ENCODE assay signal across 10 cellular contexts in genomic region chr11:10327254-10327653, GRCh38. TPM values are rescaled to one million over a fixed set of nuclear protein-coding genes. Genes with fewer than 3 reads are reported as not detected.
A peak's percentile ranks its signal among the peaks of the same experiment; 100 is the strongest.
DNase-seq lines count a peak whose midpoint lies in the region; TF ChIP-seq lines count a peak whose summit lies in the region.
"Had no signal": no experiment of that assay in that cellular context is flagged by ENCODE, and none has a peak within 500 bp of the region (broad histone marks: within the 10 kb centered on the region; RNA-seq: fewer than 3 reads in every experiment).

No MANE protein-coding gene starts in this region.

- no peak overlapping the region for H3K4me3 Mint-ChIP-seq in MCF 10A (ENCODE audit: unreplicated experiment)
- H3K4me3 Mint-ChIP-seq: activated T-helper 1 cell treated with anti-CD3 and anti-CD28 coated beads, Interleukin-12 subunit alpha, Interleukin-12 subunit beta, Interleukin-2, Interleukin-4 antibody, amounts not matched to agents 30 ng/mL and 10 ng/mL and 1 ng/mL, durations not matched to agents 14 hours and 24 hours and 36 hours; IgD-negative memory B cell had no signal

- H3K4me3 ChIP-seq in mammary epithelial cell (replicated peaks in 1 of 3; ENCODE audit: insufficient read depth in 1 of 3, low read depth in 2 of 3, low read length in 3 of 3) (no peak overlapping the region), liver (ENCODE audit: low read depth in 1 of 3, low read length in 3 of 3) (no peak overlapping the region)

- H3K9me3 Mint-ChIP-seq in MCF 10A (ENCODE audit: unreplicated experiment) = no peaks in the 10 kb centered on the region
- H3K9me3 Mint-ChIP-seq: activated T-helper 1 cell treated with anti-CD3 and anti-CD28 coated beads, Interleukin-12 subunit alpha, Interleukin-12 subunit beta, Interleukin-2, Interleukin-4 antibody, amounts not matched to agents 30 ng/mL and 10 ng/mL and 1 ng/mL, durations not matched to agents 14 hours and 24 hours and 36 hours; IgD-negative memory B cell had no signal

- H3K9ac ChIP-seq in mammary epithelial cell (ENCODE audit: insufficient read depth, low read length) (no peak overlapping the region), liver (ENCODE audit: low read depth in 1 of 2, low read length in 2 of 2) (no peak overlapping the region)

- POLR2A ChIA-PET in MCF 10A (lab: Yijun Ruan, JAX) = interaction anchor here (0.8 to 7.0 kb wide), 2 partner anchors 20 to 213 kb away, joined by 3 to 82 read pairs; partner anchors contain the start of gene ADM

- no peak overlapping the region for H2AFZ ChIP-seq in mammary epithelial cell (ENCODE audit: low read depth, low read length)

- CTCF ChIA-PET in MCF 10A (lab: Yijun Ruan, JAX) (interaction anchor here (0.6 to 4.7 kb wide), 7 partner anchors 19 to 464 kb away, joined by 3 to 50 read pairs (median 3); no protein-coding TSS in a partner anchor), mammary epithelial cell (lab: Charles Lee; ENCODE audit: low non-redundant PET) (no interaction called here)

- no peak overlapping the region for H3K27ac ChIP-seq in mammary epithelial cell (ENCODE audit: insufficient read depth, low read depth, low read length)
- peak overlapping the region; percentile 84 for H3K27ac ChIP-seq in liver (ENCODE audit: low read depth in 1 of 2, low read length in 2 of 2)

- no peaks in the 10 kb centered on the region for H3K27me3 Mint-ChIP-seq in MCF 10A (ENCODE audit: insufficient read depth, unreplicated experiment)

- peaks cover 22% of the 10 kb centered on the region for H3K4me1 Mint-ChIP-seq in MCF 10A (ENCODE audit: insufficient read depth, unreplicated experiment)

- no peaks in the 10 kb centered on the region for H3K36me3 ChIP-seq in mammary epithelial cell (ENCODE audit: insufficient read depth, low read length)
- H3K36me3 ChIP-seq in liver (ENCODE audit: control insufficient read depth in 4 of 4, insufficient read depth in 3 of 4, low read depth in 1 of 4, low read length in 3 of 4) = no peaks in the 10 kb centered on the region

- H3K4me1 ChIP-seq in mammary epithelial cell (ENCODE audit: insufficient read depth, low read length) (peaks cover 19% of the 10 kb centered on the region), liver (ENCODE audit: control insufficient read depth in 4 of 4, insufficient read depth in 4 of 4, low read length in 3 of 4) (peaks cover 19 to 53% (median 41%) of the 10 kb centered on the region in 4 donors)

- no peaks in the 10 kb centered on the region for H3K79me2 ChIP-seq in mammary epithelial cell (ENCODE audit: insufficient read depth, low read length)

- TF ChIP-seq CTCF in MCF 10A (IDR thresholded peaks at IDR 0.05; ENCODE audit: unreplicated experiment) = no peak
- TF ChIP-seq CTCF in mammary epithelial cell (conservative IDR thresholded peaks at IDR 0.05 in 1 of 2, IDR thresholded peaks at IDR 0.05 in 1 of 2; ENCODE audit: extremely low read depth in 1 of 2, insufficient read depth in 1 of 2, low read depth in 1 of 2, low read length in 2 of 2) = no peak
- peak; percentile 11 for TF ChIP-seq CTCF in liver (IDR thresholded peaks at IDR 0.05; ENCODE audit: low read depth, low read length, missing input control)
- TF ChIP-seq CTCF in GM10266 (IDR thresholded peaks at IDR 0.05; ENCODE audit: control insufficient read depth, insufficient read depth, low read depth, missing control alignments) = no peak

- H3K9me3 ChIP-seq in mammary epithelial cell (replicated peaks; ENCODE audit: insufficient read depth, low read length) (no peaks in the 10 kb centered on the region), liver (ENCODE audit: control insufficient read depth in 4 of 4, low read length in 3 of 4) (no peaks in the 10 kb centered on the region)

- no peak overlapping the region for H3K27ac Mint-ChIP-seq in MCF 10A (ENCODE audit: low read depth, unreplicated experiment)
- H3K27ac Mint-ChIP-seq: activated T-helper 1 cell treated with anti-CD3 and anti-CD28 coated beads, Interleukin-12 subunit alpha, Interleukin-12 subunit beta, Interleukin-2, Interleukin-4 antibody, amounts not matched to agents 30 ng/mL and 10 ng/mL and 1 ng/mL, durations not matched to agents 14 hours and 24 hours and 36 hours; IgD-negative memory B cell had no signal

- H4K20me1 ChIP-seq in mammary epithelial cell (ENCODE audit: insufficient read depth, low read length) = no peaks in the 10 kb centered on the region

- peak; percentile 53 to 61 for TF ChIP-seq RAD21 in liver (IDR thresholded peaks at IDR 0.05)

- in situ Hi-C loops in mammary epithelial cell (cut with MboI; ENCODE audit: low sequenced_read_pairs in 2 of 2) = no loop called here

- DNase-seq in MCF 10A (ENCODE audit: unreplicated experiment) = peak; percentile 36
- no peak for DNase-seq in mammary epithelial cell
- peak; percentile 84 to 90 for DNase-seq in dermis microvascular lymphatic vessel endothelial cell (ENCODE audit: low read depth in 2 of 2)
- DNase-seq in hepatic stellate cell (ENCODE audit: low spot score) = no peak
- no peak for DNase-seq in SK-N-DZ (ENCODE audit: low spot score)
- DNase-seq in GM10266 (ENCODE audit: extremely low spot score) = no peak
- no peak for DNase-seq in NCI-H1092 treated with DMSO at 0.1 percent for 48 hours (lab: John Stamatoyannopoulos, UW)

- no peaks in the 10 kb centered on the region for H3K27me3 ChIP-seq in mammary epithelial cell (ENCODE audit: insufficient read depth, low read length)
- H3K27me3 ChIP-seq in liver (ENCODE audit: control insufficient read depth in 4 of 4, insufficient read depth in 4 of 4, low read length in 3 of 4) = no peaks in the 10 kb centered on the region

- BruUV-seq in MCF 10A (replicated peaks; lab: Mats Ljungman, UMichigan) (no TSS peak), mammary epithelial cell (replicated peaks; lab: Mats Ljungman, UMichigan) (no TSS peak)

- intact Hi-C loops in MCF 10A (cut with micrococcal nuclease) = no loop called here
- intact Hi-C loops in mammary epithelial cell (cut with micrococcal nuclease) = no loop called here

- no peaks in the 10 kb centered on the region for H3K36me3 Mint-ChIP-seq in MCF 10A (ENCODE audit: insufficient read depth, unreplicated experiment)
- H3K36me3 Mint-ChIP-seq: IgD-negative memory B cell had no signal

- H3K4me2 ChIP-seq in mammary epithelial cell (ENCODE audit: insufficient read depth, low read depth, low read length) = no peak overlapping the region

- dilution Hi-C loops in mammary epithelial cell (cut with HindIII; ENCODE audit: low sequenced_read_pairs) = no loop called here

TF ChIP-seq in liver, 16 proteins besides CTCF, POLR2A, EP300 and RAD21 (continues in another document):
- TF ChIP-seq EGR1 (IDR thresholded peaks at IDR 0.05; ENCODE audit: low read depth in 2 of 2) (peak in 1 of 2 donors; percentile 70), ZBTB33 (IDR thresholded peaks at IDR 0.05) (peak; percentile 34), FOXA2 (IDR thresholded peaks at IDR 0.05) (peak; percentile 35), MAX (IDR thresholded peaks at IDR 0.05) (peak; percentile 76), TAF1 (conservative IDR thresholded peaks at IDR 0.05) (no peak), HNF4A (conservative IDR thresholded peaks at IDR 0.05) (peak in 1 of 2 donors; percentile 59), YY1 (IDR thresholded peaks at IDR 0.05) (peak; percentile 41), NR2F2 (IDR thresholded peaks at IDR 0.05) (peak; percentile 79), HNF4G (IDR thresholded peaks at IDR 0.05) (peak; percentile 34)

RNA-seq across cellular contexts. Expression of gene ADM, which starts 22.4 kb away (rescaled TPM):
- total RNA-seq in MCF 10A (2022) = 8.7 and 10.6 TPM in 2 replicates
- 100 to 1,000 TPM in 1 of 2 donors, 10 to 100 TPM in 1; 74.6 to 231 TPM for total RNA-seq in mammary epithelial cell
- 48.9 TPM for polyA plus RNA-seq in mammary epithelial cell
- 28.9 TPM for polyA minus RNA-seq in mammary epithelial cell
- 137 and 314 TPM in 2 replicates for total RNA-seq in dermis microvascular lymphatic vessel endothelial cell
- total RNA-seq in liver = 10 to 100 TPM; 12.8 to 32.6 TPM
- 10 to 100 TPM in 1 of 2 donors, 1 to 10 TPM in 1; 9.7 to 33.1 TPM for polyA plus RNA-seq in liver
- polyA plus RNA-seq in SK-N-DZ (2014; cell fraction: cytosol; rRNA removed) = 182 and 240 TPM in 2 replicates
- polyA plus RNA-seq in SK-N-DZ (2014; cell fraction: nucleus; rRNA removed) = 479 and 545 TPM in 2 replicates

RNA-seq across cellular contexts. Expression of gene SBF2, which starts 33.2 kb away (rescaled TPM):
- total RNA-seq in MCF 10A (2022) = 28.3 and 28.7 TPM in 2 replicates
- total RNA-seq in mammary epithelial cell = 10 to 100 TPM; 32.0 to 32.7 TPM
- 19.1 TPM for polyA plus RNA-seq in mammary epithelial cell
- 61.2 TPM for polyA minus RNA-seq in mammary epithelial cell
- total RNA-seq in dermis microvascular lymphatic vessel endothelial cell = 31.7 and 49.2 TPM in 2 replicates
- 10 to 100 TPM; 16.7 to 31.3 TPM for total RNA-seq in liver
- 10 to 100 TPM in 1 of 2 donors, 1 to 10 TPM in 1; 7.5 to 12.7 TPM for polyA plus RNA-seq in liver
- 31.1 and 41.1 TPM in 2 replicates for polyA plus RNA-seq in SK-N-DZ (2014; cell fraction: cytosol; rRNA removed)
- 45.7 and 53.2 TPM in 2 replicates for polyA plus RNA-seq in SK-N-DZ (2014; cell fraction: nucleus; rRNA removed)

Comparison
In these comparisons a context has a peak if more than half of its experiments do, and no peak if none do; other contexts are left out.
1. DNase-seq: peak in MCF 10A (single experiment) and dermis microvascular lymphatic vessel endothelial cell (2 of 2); none in mammary epithelial cell (single experiment), hepatic stellate cell (single experiment), SK-N-DZ (single experiment), GM10266 (single experiment) and NCI-H1092 treated with DMSO at 0.1 percent for 48 hours (single experiment).